Comparison of ENCODE assay signal across 35 cellular contexts in genomic region chr5:29845206-29845605, GRCh38.
"Had no signal": no experiment of that assay in that cellular context is flagged by ENCODE, and none has a peak within 500 bp of the region (broad histone marks: within the 10 kb centered on the region; RNA-seq: fewer than 3 reads in every experiment).

No MANE protein-coding gene starts in this region.

- H3K36me3 ChIP-seq: adrenal gland, esophagus muscularis mucosa, gastroesophageal sphincter, WERI-Rb-1 had no signal

- H3K36me3 Mint-ChIP-seq: activated naive CD4-positive, alpha-beta T cell treated with anti-CD3 and anti-CD28 coated beads, Interleukin-2, amount 50 U/mL, for 24 hours; activated naive CD8-positive, alpha-beta T cell treated with anti-CD3 and anti-CD28 coated beads for 36 hours had no signal

- H3K27me3 Mint-ChIP-seq: activated B cell treated with CpG ODN at 0.5 μM for 24 hours; activated CD8-positive, alpha-beta T cell treated with anti-CD3 and anti-CD28 coated beads for 36 hours; activated naive CD4-positive, alpha-beta T cell treated with anti-CD3 and anti-CD28 coated beads, Interleukin-2, amount 50 U/mL, for 24 hours; activated naive CD8-positive, alpha-beta T cell treated with anti-CD3 and anti-CD28 coated beads for 36 hours; activated naive CD8-positive, alpha-beta T cell treated with anti-CD3 and anti-CD28 coated beads, Interleukin-2, amount 50 U/mL, for 24 hours; activated T-helper 17 cell treated with anti-CD3 and anti-CD28 coated beads, Interleukin-2, amount 50 U/mL, for 72 hours; effector memory CD8-positive, alpha-beta T cell; T-helper 17 cell had no signal

- H3K4me1 ChIP-seq: adrenal gland, body of pancreas, esophagus muscularis mucosa, foreskin keratinocyte, gastroesophageal sphincter had no signal

- H3K27me3 ChIP-seq: adrenal gland, body of pancreas, esophagus muscularis mucosa, foreskin keratinocyte, gastroesophageal sphincter had no signal

- H3K4me1 Mint-ChIP-seq: activated B cell treated with CpG ODN at 0.5 μM for 24 hours; activated naive CD4-positive, alpha-beta T cell treated with anti-CD3 and anti-CD28 coated beads, Interleukin-2, amount 50 U/mL, for 24 hours; activated naive CD8-positive, alpha-beta T cell treated with anti-CD3 and anti-CD28 coated beads for 36 hours; activated naive CD8-positive, alpha-beta T cell treated with anti-CD3 and anti-CD28 coated beads, Interleukin-2, amount 50 U/mL, for 24 hours; activated T-helper 17 cell treated with anti-CD3 and anti-CD28 coated beads, Interleukin-2, amount 50 U/mL, for 72 hours; T-helper 17 cell had no signal

- FAIRE-seq: colon had no signal

- H3K27ac Mint-ChIP-seq: activated B cell treated with CpG ODN at 0.5 μM for 24 hours; activated CD8-positive, alpha-beta T cell treated with anti-CD3 and anti-CD28 coated beads for 36 hours; activated naive CD4-positive, alpha-beta T cell treated with anti-CD3 and anti-CD28 coated beads, Interleukin-2, amount 50 U/mL, for 24 hours; activated naive CD8-positive, alpha-beta T cell treated with anti-CD3 and anti-CD28 coated beads for 36 hours; activated naive CD8-positive, alpha-beta T cell treated with anti-CD3 and anti-CD28 coated beads, Interleukin-2, amount 50 U/mL, for 24 hours; activated T-helper 17 cell treated with anti-CD3 and anti-CD28 coated beads, Interleukin-2, amount 50 U/mL, for 72 hours; effector memory CD8-positive, alpha-beta T cell; T-helper 17 cell; T-helper 2 cell treated with Interferon-gamma antibody and Interleukin-4, amounts not matched to agents 5 μg/mL and 100 μg/mL, for 36 hours had no signal

- H3K27ac ChIP-seq: adrenal gland, body of pancreas, esophagus muscularis mucosa, foreskin keratinocyte, gastroesophageal sphincter, WERI-Rb-1 had no signal

- H3K4me3 Mint-ChIP-seq: activated B cell treated with CpG ODN at 0.5 μM for 24 hours; activated CD8-positive, alpha-beta T cell treated with anti-CD3 and anti-CD28 coated beads for 36 hours; activated naive CD4-positive, alpha-beta T cell treated with anti-CD3 and anti-CD28 coated beads, Interleukin-2, amount 50 U/mL, for 24 hours; activated naive CD8-positive, alpha-beta T cell treated with anti-CD3 and anti-CD28 coated beads for 36 hours; activated naive CD8-positive, alpha-beta T cell treated with anti-CD3 and anti-CD28 coated beads, Interleukin-2, amount 50 U/mL, for 24 hours; activated T-cell treated with anti-CD3 and anti-CD28 coated beads, Interleukin-2, amount 50 U/mL, for 4 hours; activated T-helper 17 cell treated with anti-CD3 and anti-CD28 coated beads, Interleukin-2, amount 50 U/mL, for 72 hours; effector memory CD8-positive, alpha-beta T cell; T-helper 17 cell; T-helper 2 cell treated with Interferon-gamma antibody and Interleukin-4, amounts not matched to agents 5 μg/mL and 100 μg/mL, for 36 hours had no signal

- ATAC-seq: activated CD4-positive, CD25-positive, alpha-beta regulatory T cell treated with anti-CD3 and anti-CD28 coated beads, Interleukin-2, amount 50 U/mL, for 24 hours; activated CD8-positive, alpha-beta T cell treated with anti-CD3 and anti-CD28 coated beads for 36 hours; activated naive CD8-positive, alpha-beta T cell treated with anti-CD3 and anti-CD28 coated beads, Interleukin-2, amount 50 U/mL, for 24 hours; activated T-cell treated with anti-CD3 and anti-CD28 coated beads, Interleukin-2, amount 50 U/mL, for 4 hours; activated T-helper 17 cell treated with anti-CD3 and anti-CD28 coated beads, Interleukin-2, amount 50 U/mL, for 72 hours; body of pancreas; effector memory CD8-positive, alpha-beta T cell; foreskin keratinocyte; gastroesophageal sphincter; T-helper 17 cell had no signal

- H3K4me3 ChIP-seq: adrenal gland, body of pancreas, esophagus muscularis mucosa, gastroesophageal sphincter had no signal

- H3K9me3 ChIP-seq: adrenal gland, gastroesophageal sphincter had no signal

- DNase-seq: activated B cell treated with CpG ODN at 0.5 μM for 24 hours; activated CD4-positive, alpha-beta T cell treated with anti-CD3 and anti-CD28 coated beads for 48 hours; activated CD4-positive, alpha-beta T cell treated with anti-CD3 and anti-CD28 coated beads, Interleukin-2, amount 50 U/mL, for 1 hour; activated CD4-positive, alpha-beta T cell treated with anti-CD3 and anti-CD28 coated beads, Interleukin-2, amount 50 U/mL, for 48 hours; activated CD8-positive, alpha-beta memory T cell treated with anti-CD3 and anti-CD28 coated beads for 24 hours; activated CD8-positive, alpha-beta T cell treated with anti-CD3 and anti-CD28 coated beads for 36 hours; activated effector memory CD4-positive, alpha-beta T cell treated with Interleukin-2 at 50 U/mL for 16 hours; activated gamma-delta T cell treated with Interleukin-2 at 50 U/mL for 16 hours; activated naive CD4-positive, alpha-beta T cell treated with Interleukin-2 at 50 U/mL for 16 hours; activated naive CD8-positive, alpha-beta T cell treated with anti-CD3 and anti-CD28 coated beads for 36 hours; activated naive CD8-positive, alpha-beta T cell treated with anti-CD3 and anti-CD28 coated beads, Interleukin-2, amount 50 U/mL, for 24 hours; activated T-cell treated with anti-CD3 and anti-CD28 coated beads, Interleukin-2, amount 50 U/mL, for 4 hours; adrenal gland; amygdala; aorta; body of pancreas; caudate nucleus; cortex of kidney; dermis blood vessel endothelial cell; effector CD4-positive, alpha-beta T cell; effector memory CD8-positive, alpha-beta T cell; erythroblast; foreskin keratinocyte; head of caudate nucleus; T-helper 1 cell; T-helper 17 cell; T1000; WERI-Rb-1 had no signal
